12 cellular contexts compared by ENCODE assay signal in the genomic region with DNA sequence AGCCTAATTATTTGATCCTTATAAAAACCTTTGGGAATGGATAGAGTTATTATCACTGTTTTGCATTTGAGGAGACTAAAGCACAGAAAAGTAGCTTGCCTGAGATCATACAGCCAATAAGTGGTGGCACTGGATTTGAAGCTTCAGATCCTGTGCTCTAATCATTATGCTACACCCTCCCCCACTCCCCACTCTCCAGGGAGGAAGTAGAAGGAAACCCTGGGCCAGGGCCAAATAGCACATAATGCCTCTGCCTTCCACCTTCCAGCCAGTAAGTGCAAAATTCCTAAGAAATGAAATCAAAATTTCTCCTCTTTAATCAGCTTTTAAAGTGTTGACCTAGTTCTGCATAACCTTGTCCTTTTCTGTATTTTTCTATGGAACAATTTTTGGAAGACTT.
DNase-seq lines count a peak whose midpoint lies in the region; ATAC-seq and TF ChIP-seq lines count a peak whose summit lies in the region.
"Had no signal": no experiment of that assay in that cellular context is flagged by ENCODE, and none has a peak within 500 bp of the region (broad histone marks: within the 10 kb centered on the region; RNA-seq: fewer than 3 reads in every experiment).

No MANE protein-coding gene starts in this region.

- no peak overlapping the region for H3K4me3 ChIP-seq in heart right ventricle

- H3K36me3 ChIP-seq in heart right ventricle: peaks cover 0 to 14% (median 0%) of the 10 kb centered on the region in 9 donors

- H3K9me3 ChIP-seq in heart right ventricle: no peaks in the 10 kb centered on the region

- H3K27ac ChIP-seq in heart right ventricle: no peak overlapping the region

- peak in 7 of 8 donors; percentile 65 to 89 (median 81) for ATAC-seq in heart right ventricle
- ATAC-seq in sciatic nerve: peak; percentile 79

- H3K4me1 ChIP-seq in heart right ventricle: peaks cover 8 to 42% (median 17%) of the 10 kb centered on the region in 9 donors

- in situ Hi-C loops in SK-MEL-5 (cut with HindIII; ENCODE audit: low pct_unique_long_range_greater_than_20kb, low sequenced_read_pairs): no loop called here

- intact Hi-C loops in heart right ventricle (cut with DNase I): no loop called here
- intact Hi-C loops in sciatic nerve (cut with DNase I): no loop called here

- peak; percentile 17 for DNase-seq in DMS53 (lab: John Stamatoyannopoulos, UW)
- DNase-seq in DMS53 treated with DMSO at 0.1 percent for 48 hours (lab: John Stamatoyannopoulos, UW; ENCODE audit: unreplicated experiment): no peak
- peak; percentile 8 for DNase-seq in SK-MEL-5 (ENCODE audit: low read depth, low spot score)
- DNase-seq in heart right ventricle: peak; percentile 26 to 78
- DNase-seq in sciatic nerve (ENCODE audit: low spot score): peak; percentile 74
- DNase-seq in pons (ENCODE audit: low spot score): no peak
- DNase-seq in RPMI8226: no peak
- no peak for DNase-seq in DMS79 (lab: John Stamatoyannopoulos, UW)
- DNase-seq: 8988T; activated T-cell treated with anti-CD3 and anti-CD28 coated beads, Interleukin-2, amount 50 U/mL, for 1 hour; H7; NCI-H1436 had no signal

- no peak for TF ChIP-seq CTCF in heart right ventricle (IDR thresholded peaks at IDR 0.05)

- no peaks in the 10 kb centered on the region for H3K27me3 ChIP-seq in heart right ventricle

Comparison
In these comparisons a context has a peak if more than half of its experiments do, and no peak if none do; other contexts are left out.
1. DNase-seq: peak in DMS53 (single experiment), SK-MEL-5 (single experiment), heart right ventricle (2 of 2) and sciatic nerve (single experiment); none in DMS53 treated with DMSO at 0.1 percent for 48 hours (single experiment), pons (single experiment), RPMI8226 (single experiment) and DMS79 (single experiment).